In the genomic region with DNA sequence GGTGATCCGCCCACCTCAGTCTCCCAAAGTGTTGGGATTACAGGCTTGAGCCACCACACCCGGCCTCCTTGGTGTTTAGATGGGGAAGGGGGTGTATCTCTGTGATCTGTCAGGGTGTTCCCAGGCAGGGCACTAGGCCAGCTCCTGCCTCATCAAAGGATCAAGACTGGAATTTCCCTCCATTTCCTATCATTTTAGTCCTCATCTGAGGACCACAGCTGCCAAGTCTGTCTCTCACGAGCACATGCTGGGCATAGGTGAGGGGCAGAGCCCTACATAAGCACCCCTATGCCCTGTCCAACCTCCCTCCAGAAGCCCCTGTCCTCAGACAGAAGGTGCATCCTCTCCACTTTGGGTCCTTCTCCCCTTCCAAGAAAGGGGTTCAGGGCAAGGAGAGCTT, we compare ENCODE assay signal across 1 cellular context.
TF ChIP-seq lines count a peak whose summit lies in the region.

No MANE protein-coding gene starts in this region.

TF ChIP-seq in HEK293, 187 proteins besides CTCF, POLR2A, EP300 and RAD21 (continued from another document):
- TF ChIP-seq ZNF148 (tag by site-specific recombination; IDR thresholded peaks at IDR 0.05; ENCODE audit: borderline replicate concordance) (no peak), ZNF121 (tag by site-specific recombination; IDR thresholded peaks at IDR 0.05) (0 out of 2 replicates have a peak, but pooled peaks have one; percentile 1), ZNF843 (tag by site-specific recombination; IDR thresholded peaks at IDR 0.05) (no peak)
TF ChIP-seq in HEK293: peak in this region for 2.
